1 cellular context compared by ENCODE assay signal in genomic region chr4:81039351-81040174, GRCh38.
TF ChIP-seq lines count a peak whose summit lies in the region.

No MANE protein-coding gene starts in this region.

TF ChIP-seq in GM12878, 131 proteins besides CTCF, POLR2A, EP300 and RAD21 (continued from another document):
- TF ChIP-seq BCLAF1 (IDR thresholded peaks at IDR 0.05): no peak
